ENCODE assay signal across 1 cellular context in the genomic region with DNA sequence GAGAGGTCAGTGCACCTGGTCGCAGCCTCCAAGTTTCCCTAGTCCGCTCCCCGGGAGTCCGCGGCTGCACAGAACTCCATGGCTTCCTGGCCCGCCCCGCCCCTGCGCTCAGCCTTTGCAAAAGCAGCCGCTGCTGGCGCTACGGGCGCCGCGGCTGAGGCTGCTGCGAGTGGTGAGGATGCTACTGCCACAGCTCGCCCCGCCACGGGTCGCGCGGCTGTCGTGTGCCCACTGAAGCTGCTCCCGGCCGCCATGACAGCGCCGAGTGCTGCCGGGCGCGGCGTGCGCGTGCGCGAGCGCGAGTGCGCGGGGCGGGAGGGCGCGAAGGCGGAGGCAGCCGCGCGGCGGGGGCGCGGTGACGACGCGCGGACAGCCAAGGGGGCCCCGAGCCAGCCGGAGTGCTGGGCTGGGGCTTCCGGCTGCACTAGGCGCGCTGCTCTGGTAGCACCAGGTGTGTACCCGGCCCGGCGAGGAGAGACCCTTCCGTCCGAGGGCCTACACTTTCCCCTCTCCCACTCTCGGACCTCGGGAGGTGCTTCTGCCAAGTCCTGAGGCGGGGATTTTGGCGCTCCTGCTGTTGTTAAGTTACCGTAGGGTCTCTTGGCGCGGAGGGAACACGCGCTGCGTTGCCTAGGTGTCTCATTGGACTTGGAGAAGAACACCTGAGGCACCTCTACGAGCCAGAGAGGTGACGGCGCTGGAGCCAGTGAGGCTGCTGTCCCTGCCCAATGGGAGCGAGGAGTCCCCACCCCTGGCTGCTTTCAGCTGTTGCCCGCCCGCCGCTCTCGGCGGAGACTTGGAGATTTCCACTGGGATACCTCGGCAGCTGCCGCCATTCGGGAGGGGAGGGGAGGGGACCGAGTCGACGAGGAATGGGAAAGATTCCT.
TF ChIP-seq lines count a peak whose summit lies in the region.

No MANE protein-coding gene starts in this region.

TF ChIP-seq in IMR-90, 13 proteins besides CTCF, POLR2A, EP300 and RAD21:
- no peak for TF ChIP-seq BHLHE40 (IDR thresholded peaks at IDR 0.05; ENCODE audit: low read depth, low read length)
- TF ChIP-seq RCOR1 (IDR thresholded peaks at IDR 0.05; ENCODE audit: insufficient replicate concordance, low read length): no peak
- TF ChIP-seq, protein P1, sequence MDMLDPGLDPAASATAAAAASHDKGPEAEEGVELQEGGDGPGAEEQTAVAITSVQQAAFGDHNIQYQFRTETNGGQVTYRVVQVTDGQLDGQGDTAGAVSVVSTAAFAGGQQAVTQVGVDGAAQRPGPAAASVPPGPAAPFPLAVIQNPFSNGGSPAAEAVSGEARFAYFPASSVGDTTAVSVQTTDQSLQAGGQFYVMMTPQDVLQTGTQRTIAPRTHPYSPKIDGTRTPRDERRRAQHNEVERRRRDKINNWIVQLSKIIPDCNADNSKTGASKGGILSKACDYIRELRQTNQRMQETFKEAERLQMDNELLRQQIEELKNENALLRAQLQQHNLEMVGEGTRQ (IDR thresholded peaks at IDR 0.05; ENCODE audit: low read depth, low read length): no peak
- TF ChIP-seq MAZ (IDR thresholded peaks at IDR 0.05; ENCODE audit: borderline replicate concordance, low read depth, low read length): peak; percentile 93; the same call in 1 of the 2 replicates
- TF ChIP-seq MXI1 (IDR thresholded peaks at IDR 0.05; ENCODE audit: borderline replicate concordance, low read depth, low read length): 0 out of 2 replicates have a peak, but pooled peaks have one; percentile 69
- no peak for TF ChIP-seq CEBPB (IDR thresholded peaks at IDR 0.05; ENCODE audit: low read depth, low read length)
- TF ChIP-seq FOS (IDR thresholded peaks at IDR 0.05; ENCODE audit: low read depth, low read length): no peak
- TF ChIP-seq NFE2L2 (IDR thresholded peaks at IDR 0.05; ENCODE audit: low read depth, low read length): no peak
